Comparison of ENCODE assay signal across 8 cellular contexts in genomic region chr2:99559075-99559662, GRCh38.
DNase-seq lines count a peak whose midpoint lies in the region; ATAC-seq and TF ChIP-seq lines count a peak whose summit lies in the region.

No MANE protein-coding gene starts in this region.

- no peak overlapping the region for H3K23ac ChIP-seq in mesenchymal stem cell (ENCODE audit: low read length in 2 of 2)

- CTCF ChIA-PET in A673 (lab: Charles Lee), result interaction anchor here (0.7 to 1.0 kb wide), 6 partner anchors 9 to 704 kb away, joined by 3 to 13 read pairs (median 4); no protein-coding TSS in a partner anchor

- H3K9ac ChIP-seq in mesenchymal stem cell (ENCODE audit: low read length), result no peak overlapping the region

- no peak overlapping the region for H2BK15ac ChIP-seq in mesenchymal stem cell (ENCODE audit: low read depth, poor library complexity, severe bottlenecking)

- H3K4me3 ChIP-seq in A673 (ENCODE audit: low read depth, low read length, poor library complexity, severe bottlenecking) (no peak overlapping the region), mesenchymal stem cell (ENCODE audit: insufficient read depth in 1 of 2, low read depth in 1 of 2, low read length in 2 of 2) (no peak overlapping the region)

- H4K8ac ChIP-seq in mesenchymal stem cell (ENCODE audit: low read length), result no peak overlapping the region

- WGBS in mesenchymal stem cell, result 3% methylated on average over 16 of the region's 17 CpGs

- H4K91ac ChIP-seq in mesenchymal stem cell (ENCODE audit: low read length), result no peak overlapping the region

- H3K27me3 ChIP-seq in A673 (replicated peaks; ENCODE audit: insufficient read depth, low read depth, low read length, poor library complexity), result peaks cover 58% of the 10 kb centered on the region
- H3K27me3 ChIP-seq in mesenchymal stem cell (ENCODE audit: control insufficient read depth in 1 of 2, insufficient read depth in 1 of 2, low read length in 2 of 2), result peaks cover 0 to 51% of the 10 kb centered on the region in 2 experiments

- POLR2A ChIA-PET in A673 (lab: Charles Lee; ENCODE audit: low non-redundant PET), result no interaction called here

- H2BK5ac ChIP-seq in mesenchymal stem cell (ENCODE audit: low read depth, low read length, poor library complexity, severe bottlenecking), result no peak overlapping the region

- H3K36me3 ChIP-seq in A673 (ENCODE audit: insufficient read depth, low read length, poor library complexity, severe bottlenecking), result no peaks in the 10 kb centered on the region
- peaks cover 0 to 19% of the 10 kb centered on the region in 2 experiments for H3K36me3 ChIP-seq in mesenchymal stem cell (ENCODE audit: control insufficient read depth in 1 of 2, insufficient read depth in 2 of 2, low read depth in 1 of 2, low read length in 2 of 2)

- H3K4ac ChIP-seq in mesenchymal stem cell (ENCODE audit: low read depth in 1 of 2, low read length in 2 of 2), result no peak overlapping the region

- TF ChIP-seq CTCF in A673 (conservative IDR thresholded peaks at IDR 0.05; ENCODE audit: low read depth, low read length), result peak; percentile 97

- no peak overlapping the region for H3K27ac ChIP-seq in A673 (ENCODE audit: low read depth, low read length, poor library complexity, severe bottlenecking)
- H3K27ac ChIP-seq in mesenchymal stem cell (ENCODE audit: low read length, poor library complexity, severe bottlenecking), result no peak overlapping the region

- H2AK5ac ChIP-seq in mesenchymal stem cell (ENCODE audit: low read length, severe bottlenecking), result no peak overlapping the region

- H3K79me1 ChIP-seq in mesenchymal stem cell (replicated peaks; ENCODE audit: low read length, poor library complexity, severe bottlenecking), result peaks cover 5% of the 10 kb centered on the region

- no peak overlapping the region for H2BK12ac ChIP-seq in mesenchymal stem cell (ENCODE audit: low read length in 2 of 2)

- H3K9me3 ChIP-seq in A673 (ENCODE audit: low read depth, low read length, poor library complexity, severe bottlenecking) (no peaks in the 10 kb centered on the region), mesenchymal stem cell (ENCODE audit: control insufficient read depth, low read length) (no peaks in the 10 kb centered on the region)

- H3K18ac ChIP-seq in mesenchymal stem cell (ENCODE audit: low read depth in 1 of 2, low read length in 2 of 2), result no peak overlapping the region

- intact Hi-C loops in A673 (cut with micrococcal nuclease; ENCODE audit: unreplicated experiment), result loop anchor here (1.0 to 5.0 kb wide), 3 partner anchors 253 to 703 kb away; no protein-coding TSS in a partner anchor

- ATAC-seq in GM18868 (IDR thresholded peaks at IDR 0.05; ENCODE audit: unreplicated experiment), result peak; percentile 78

- no peak overlapping the region for H3K4me2 ChIP-seq in mesenchymal stem cell (ENCODE audit: low read length, poor library complexity, severe bottlenecking)

- BruUV-seq in A673 (replicated peaks; lab: Mats Ljungman, UMichigan), result no TSS peak

- no peak overlapping the region for H2BK120ac ChIP-seq in mesenchymal stem cell (ENCODE audit: low read depth, low read length)

- H2AFZ ChIP-seq in mesenchymal stem cell (ENCODE audit: low read depth, low read length), result no peak overlapping the region

- H3K14ac ChIP-seq in mesenchymal stem cell (ENCODE audit: low read length in 2 of 2), result no peak overlapping the region

- DNase-seq in A673 (ENCODE audit: low spot score) (peak; percentile 81), HT-29 (ENCODE audit: low spot score) (peak; percentile 83), NOMO-1 (lab: John Stamatoyannopoulos, UW; ENCODE audit: unreplicated experiment in 2 of 2) (peak; percentile 61 to 69), mesenchymal stem cell (peak; percentile 72)
- DNase-seq in activated CD8-positive, alpha-beta memory T cell treated with anti-CD3 and anti-CD28 coated beads for 1 hour (ENCODE audit: extremely low read depth in 1 of 2, low read depth in 1 of 2), result peak; percentile 39 to 82
- DNase-seq in effector CD8-positive, alpha-beta T cell (lab: John Stamatoyannopoulos, UW), result peak; percentile 73
- peak; percentile 93 for DNase-seq in stimulated activated CD8-positive, alpha-beta memory T cell treated with anti-CD3 and anti-CD28 coated beads, Interleukin-15, amount 100 ng/mL, for 24 hours (ENCODE audit: low read depth)

- H3K4me1 ChIP-seq in A673 (ENCODE audit: insufficient read depth, low read length, poor library complexity, severe bottlenecking), result no peaks in the 10 kb centered on the region
- peaks cover 2% of the 10 kb centered on the region for H3K4me1 ChIP-seq in mesenchymal stem cell (ENCODE audit: control insufficient read depth, insufficient read depth, low read depth, low read length)
